Comparison of ENCODE assay signal across 12 cellular contexts in genomic region chr3:16050641-16051467, GRCh38.
DNase-seq lines count a peak whose midpoint lies in the region; ATAC-seq, FAIRE-seq and TF ChIP-seq lines count a peak whose summit lies in the region.
"Had no signal": no experiment of that assay in that cellular context is flagged by ENCODE, and none has a peak within 500 bp of the region (broad histone marks: within the 10 kb centered on the region; RNA-seq: fewer than 3 reads in every experiment).

No MANE protein-coding gene starts in this region.

- no peak for TF ChIP-seq CTCF in Panc1 (IDR thresholded peaks at IDR 0.05)
- TF ChIP-seq CTCF in endothelial cell of umbilical vein (IDR thresholded peaks at IDR 0.05; ENCODE audit: extremely low read depth in 1 of 2, insufficient read depth in 1 of 2, low read depth in 1 of 2, low read length in 2 of 2) = no peak
- no peak for TF ChIP-seq CTCF in right lobe of liver (IDR thresholded peaks at IDR 0.05)
- TF ChIP-seq CTCF in thyroid gland (IDR thresholded peaks at IDR 0.05) = no peak

- H3K9ac ChIP-seq in endothelial cell of umbilical vein (replicated peaks; ENCODE audit: extremely low read depth, insufficient read depth, low read length) = peak overlapping the region; percentile 63

- H3K4me2 ChIP-seq in endothelial cell of umbilical vein (ENCODE audit: insufficient read depth, low read length) = peak overlapping the region; percentile 0

- dilution Hi-C loops in endothelial cell of umbilical vein (cut with MboI; ENCODE audit: extremely low pct_ligation_motif_present, low sequenced_read_pairs) = loop anchor here (25.0 kb wide), 1 partner anchor 414 kb away; no protein-coding TSS in a partner anchor

- ATAC-seq in Panc1 (no peak), right lobe of liver (peak; percentile 42 to 75 (median 50))
- ATAC-seq: GM12878 had no signal

- CTCF ChIA-PET in Panc1 (lab: Charles Lee) = no interaction called here
- CTCF ChIA-PET in endothelial cell of umbilical vein (lab: Charles Lee) = interaction anchor here (0.5 to 11.3 kb wide), 17 partner anchors 9 to 420 kb away, joined by 3 to 459 read pairs (median 4); partner anchors contain the start of gene GALNT15

- H3K27ac ChIP-seq in Panc1 (ENCODE audit: low read length) (peak overlapping the region; percentile 2; the same call in 1 of the 2 replicates), endothelial cell of umbilical vein (ENCODE audit: insufficient read depth, low read depth, low read length) (peak overlapping the region; percentile 88), right lobe of liver (peak overlapping the region; percentile 20 to 58 (median 53)), thyroid gland (peak overlapping the region; percentile 21 to 63 (median 45))
- H3K27ac ChIP-seq: prostate gland, SK-N-MC had no signal

- intact Hi-C loops in Panc1 (cut with micrococcal nuclease; ENCODE audit: unreplicated experiment) = no loop called here
- intact Hi-C loops in endothelial cell of umbilical vein (cut with micrococcal nuclease) = loop anchor here (1.0 to 2.0 kb wide), 6 partner anchors 9 to 90 kb away; no protein-coding TSS in a partner anchor
- intact Hi-C loops in right lobe of liver (cut with DNase I) = loop anchor here (5.0 to 10.0 kb wide), 3 partner anchors 121 to 196 kb away; partner anchors contain the start of gene GALNT15 (in 1 of the 2)
- intact Hi-C loops in thyroid gland (cut with DNase I) = loop anchor here (5.0 kb wide), 1 partner anchor 196 kb away; no protein-coding TSS in a partner anchor

- H3K4me3 ChIP-seq in Panc1 (ENCODE audit: low read depth in 2 of 2, low read length in 2 of 2) (no peak overlapping the region), endothelial cell of umbilical vein (replicated peaks in 1 of 3; ENCODE audit: insufficient read depth in 1 of 3, low read depth in 1 of 3, low read length in 3 of 3) (peak overlapping the region in 1 of 3 experiments; percentile 10), right lobe of liver (no peak overlapping the region), thyroid gland (replicated peaks in 1 of 3) (no peak overlapping the region)
- H3K4me3 ChIP-seq: GM12878, prostate gland, SK-N-MC had no signal

- H3K9me1 ChIP-seq in endothelial cell of umbilical vein (replicated peaks; ENCODE audit: control insufficient read depth, extremely low read depth, insufficient read depth, low read length) = no peaks in the 10 kb centered on the region

- no peaks in the 10 kb centered on the region for H3K79me2 ChIP-seq in endothelial cell of umbilical vein (ENCODE audit: control insufficient read depth, insufficient read depth, low read length)

- POLR2A ChIA-PET in Panc1 (lab: Charles Lee) (interaction anchor here (0.6 kb wide), 1 partner anchor 850 kb away, joined by 4 read pairs; no protein-coding TSS in a partner anchor), endothelial cell of umbilical vein (lab: Charles Lee) (interaction anchor here (0.7 to 1.5 kb wide), 7 partner anchors 8 to 214 kb away, joined by 3 to 16 read pairs (median 10); partner anchors contain the start of genes GALNT15 and OXNAD1)

- H3K9me3 ChIP-seq in Panc1 (ENCODE audit: control insufficient read depth, insufficient read depth, low read depth, low read length) = no peaks in the 10 kb centered on the region
- H3K9me3 ChIP-seq in endothelial cell of umbilical vein (replicated peaks; ENCODE audit: control insufficient read depth, insufficient read depth, low read length) = no peaks in the 10 kb centered on the region
- H3K9me3 ChIP-seq in right lobe of liver = no peaks in the 10 kb centered on the region
- no peaks in the 10 kb centered on the region for H3K9me3 ChIP-seq in thyroid gland
- H3K9me3 ChIP-seq: prostate gland had no signal

- 64% methylated on average over 7 of the region's 16 CpGs for WGBS in right lobe of liver (ENCODE audit: insufficient coverage, low coverage, low lambda C conversion rate, missing lambda C conversion rate)
- WGBS in thyroid gland, 2 donors = 69 to 71% methylated on average over 16 of the region's 16 CpGs

- no TSS peak for BruUV-seq in Panc1 (replicated peaks; lab: Mats Ljungman, UMichigan)
- TSS peak; percentile 87 for BruUV-seq in endothelial cell of umbilical vein (replicated peaks; lab: Mats Ljungman, UMichigan)

- TF ChIP-seq POLR2A in endothelial cell of umbilical vein (IDR thresholded peaks at IDR 0.05; ENCODE audit: low read depth, low read length) (no peak), right lobe of liver (IDR thresholded peaks at IDR 0.05) (no peak), thyroid gland (IDR thresholded peaks at IDR 0.05) (no peak)

- H3K36me3 ChIP-seq in Panc1 (ENCODE audit: control insufficient read depth, insufficient read depth, low read length) (no peaks in the 10 kb centered on the region), endothelial cell of umbilical vein (ENCODE audit: control insufficient read depth in 2 of 2, extremely low read depth in 1 of 2, insufficient read depth in 2 of 2, low read length in 2 of 2) (no peaks in the 10 kb centered on the region), right lobe of liver (no peaks in the 10 kb centered on the region), thyroid gland (no peaks in the 10 kb centered on the region)
- H3K36me3 ChIP-seq: prostate gland had no signal

- peak overlapping the region; percentile 40 for H2AFZ ChIP-seq in endothelial cell of umbilical vein (ENCODE audit: low read depth, low read length)

- in situ Hi-C loops in Panc1 (cut with HindIII; ENCODE audit: low pct_unique_long_range_greater_than_20kb, low sequenced_read_pairs) = no loop called here

- peaks cover 12% of the 10 kb centered on the region for H3K4me1 ChIP-seq in Panc1 (ENCODE audit: control insufficient read depth, insufficient read depth, low read length)
- H3K4me1 ChIP-seq in endothelial cell of umbilical vein (ENCODE audit: control insufficient read depth, extremely low read depth, insufficient read depth, low read length) = peaks cover 31% of the 10 kb centered on the region
- peaks cover 0 to 8% (median 2%) of the 10 kb centered on the region in 4 donors for H3K4me1 ChIP-seq in right lobe of liver
- peaks cover 9 to 29% of the 10 kb centered on the region in 2 donors for H3K4me1 ChIP-seq in thyroid gland
- H3K4me1 ChIP-seq: prostate gland had no signal

- DNase-seq in Panc1 (ENCODE audit: low read depth, low spot score) (no peak), endothelial cell of umbilical vein (ENCODE audit: low read depth, low spot score) (peak; percentile 92), right lobe of liver (peak in 2 of 3 donors; percentile 42 to 55), thyroid gland (peak in 1 of 2 donors; percentile 11), hepatic stellate cell (ENCODE audit: low spot score) (no peak), NCI-H226 (no peak), iPS-NIHi11 (ENCODE audit: low spot score) (no peak)
- no peak for DNase-seq in activated T-cell treated with anti-CD3 and anti-CD28 coated beads, Interleukin-2, amount 50 U/mL, for 48 hours
- DNase-seq: CD4-positive, CD25-positive, alpha-beta regulatory T cell had no signal

- H3K27me3 ChIP-seq in Panc1 (ENCODE audit: control insufficient read depth, insufficient read depth, low read length) = no peaks in the 10 kb centered on the region
- no peaks in the 10 kb centered on the region for H3K27me3 ChIP-seq in endothelial cell of umbilical vein (ENCODE audit: control insufficient read depth in 2 of 2, insufficient read depth in 2 of 2, low read length in 2 of 2)
- H3K27me3 ChIP-seq in right lobe of liver = no peaks in the 10 kb centered on the region
- H3K27me3 ChIP-seq in thyroid gland = no peaks in the 10 kb centered on the region

- no peaks in the 10 kb centered on the region for H4K20me1 ChIP-seq in endothelial cell of umbilical vein (replicated peaks; ENCODE audit: control insufficient read depth, extremely low read depth, insufficient read depth, low read length)

- FAIRE-seq in endothelial cell of umbilical vein (lab: Jason Lieb, UNC) = peak; percentile 74
- FAIRE-seq: GM12878 had no signal

TF ChIP-seq in endothelial cell of umbilical vein, 7 proteins besides CTCF, POLR2A, EP300 and RAD21:
- TF ChIP-seq JUN (IDR thresholded peaks at IDR 0.05; ENCODE audit: borderline replicate concordance, insufficient read depth, insufficient read length, low read depth) = peak; percentile 34
- TF ChIP-seq MYC (IDR thresholded peaks at IDR 0.05; ENCODE audit: low read depth, low read length) = no peak
- no peak for TF ChIP-seq MAX (IDR thresholded peaks at IDR 0.05; ENCODE audit: insufficient read depth, insufficient read length)
- no peak for TF ChIP-seq EZH2 (IDR thresholded peaks at IDR 0.05; ENCODE audit: borderline replicate concordance, low read depth, low read length, severe bottlenecking)
- TF ChIP-seq FOS (IDR thresholded peaks at IDR 0.05; ENCODE audit: borderline replicate concordance, insufficient read depth, low read length) = peak; percentile 7
- no peak for TF ChIP-seq GATA2 (IDR thresholded peaks at IDR 0.05; ENCODE audit: insufficient read depth, insufficient read length, low read depth, low read length)
- TF ChIP-seq POLR2AphosphoS5 (IDR thresholded peaks at IDR 0.05; ENCODE audit: insufficient read depth, low read depth, low read length) = peak; percentile 49

Comparison
In these comparisons a context has a peak if more than half of its experiments do, and no peak if none do; other contexts are left out.
1. DNase-seq: peak in endothelial cell of umbilical vein (single experiment) and right lobe of liver (2 of 3); none in Panc1 (single experiment), hepatic stellate cell (single experiment), activated T-cell treated with anti-CD3 and anti-CD28 coated beads, Interleukin-2, amount 50 U/mL, for 48 hours (0 of 2), NCI-H226 (single experiment) and iPS-NIHi11 (single experiment).
2. H3K27ac ChIP-seq: peak in every context shown above with its lines; median percentile 88 in endothelial cell of umbilical vein; 53 in right lobe of liver; 45 in thyroid gland; 2 in Panc1.